Comparison of ENCODE assay signal across 9 cellular contexts in the genomic region with DNA sequence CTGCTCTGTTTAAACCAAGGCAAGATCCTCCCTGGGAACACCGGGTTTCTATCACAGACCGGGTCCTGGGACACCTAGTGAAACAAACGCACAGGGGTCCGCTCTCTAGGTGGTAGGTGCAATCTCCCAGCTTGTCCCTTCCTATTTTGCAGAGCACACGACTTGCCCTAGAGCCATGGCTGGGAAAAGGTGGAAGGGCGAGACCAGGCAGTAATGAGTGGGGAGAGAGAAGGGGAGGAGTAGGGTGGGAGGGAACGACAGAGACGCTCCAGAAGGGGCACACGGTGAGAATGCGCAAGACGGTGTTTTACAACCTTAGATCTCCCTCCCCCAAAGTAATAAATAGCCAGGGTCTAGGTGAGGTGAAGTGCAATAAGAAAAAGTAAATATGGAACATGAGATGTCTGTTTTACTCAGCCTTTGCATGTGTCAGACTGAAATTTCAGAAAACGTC. TPM values are rescaled to one million over a fixed set of nuclear protein-coding genes. Genes with fewer than 3 reads are reported as not detected.
DNase-seq lines count a peak whose midpoint lies in the region; ATAC-seq and TF ChIP-seq lines count a peak whose summit lies in the region.
"Had no signal": no experiment of that assay in that cellular context is flagged by ENCODE, and none has a peak within 500 bp of the region (broad histone marks: within the 10 kb centered on the region; RNA-seq: fewer than 3 reads in every experiment).

No MANE protein-coding gene starts in this region.

- H3K27me3 ChIP-seq in HAP-1 (ENCODE audit: low read depth) (peaks cover 55% of the 10 kb centered on the region), right cardiac atrium (ENCODE audit: control insufficient read depth, insufficient read depth) (no peaks in the 10 kb centered on the region), skeletal muscle tissue (ENCODE audit: control insufficient read depth in 3 of 3, insufficient read depth in 3 of 3, low read length in 3 of 3) (no peaks in the 10 kb centered on the region)

- no peak for TF ChIP-seq CTCF in activated CD8-positive, alpha-beta T cell treated with anti-CD3 and anti-CD28 coated beads for 36 hours (IDR thresholded peaks at IDR 0.05)

- H3K4me1 ChIP-seq in HAP-1 (no peaks in the 10 kb centered on the region), right cardiac atrium (ENCODE audit: control insufficient read depth, insufficient read depth, low read length) (no peaks in the 10 kb centered on the region), skeletal muscle tissue (ENCODE audit: control insufficient read depth in 3 of 3, insufficient read depth in 3 of 3, low read length in 3 of 3) (peaks cover 5 to 11% (median 9%) of the 10 kb centered on the region in 3 donors)

- H3K36me3 Mint-ChIP-seq in activated CD8-positive, alpha-beta T cell treated with anti-CD3 and anti-CD28 coated beads for 36 hours (ENCODE audit: low read depth): peaks cover 5% of the 10 kb centered on the region

- peaks cover 62% of the 10 kb centered on the region for H3K27me3 Mint-ChIP-seq in activated CD8-positive, alpha-beta T cell treated with anti-CD3 and anti-CD28 coated beads for 36 hours

- no peak overlapping the region for H3K27ac Mint-ChIP-seq in activated CD8-positive, alpha-beta T cell treated with anti-CD3 and anti-CD28 coated beads for 36 hours

- CTCF ChIA-PET in activated CD8-positive, alpha-beta T cell treated with anti-CD3 and anti-CD28 coated beads for 36 hours (lab: Charles Lee): no interaction called here

- H3K4me1 Mint-ChIP-seq in activated CD8-positive, alpha-beta T cell treated with anti-CD3 and anti-CD28 coated beads for 36 hours (ENCODE audit: low read depth): peaks cover 5% of the 10 kb centered on the region

- in situ Hi-C loops in HAP-1 (cut with MboI; ENCODE audit: low sequenced_read_pairs): no loop called here

- peak overlapping the region; percentile 75 to 85 (median 78) for H3K9ac ChIP-seq in skeletal muscle tissue (ENCODE audit: low read depth in 1 of 3, low read length in 3 of 3)

- H3K27ac ChIP-seq in right cardiac atrium (ENCODE audit: low read length) (peak overlapping the region; percentile 87), skeletal muscle tissue (ENCODE audit: low read depth, low read length) (peak overlapping the region; percentile 52)

- DNase-seq in HAP-1 (ENCODE audit: low spot score in 2 of 2) (no peak), right cardiac atrium (no peak), posterior vena cava (ENCODE audit: low spot score) (no peak), germinal center (ENCODE audit: low spot score) (no peak), SIG-M5 treated with dmso at 0.1 percent for 504 hours (lab: John Stamatoyannopoulos, UW; ENCODE audit: unreplicated experiment) (no peak)
- no peak for DNase-seq in activated CD8-positive, alpha-beta T cell treated with anti-CD3 and anti-CD28 coated beads for 36 hours
- DNase-seq in activated CD4-positive, CD25-positive, alpha-beta regulatory T cell treated with anti-CD3 and anti-CD28 coated beads, Interleukin-2, amount 50 U/mL, for 72 hours: no peak
- DNase-seq: NCI-H1105 had no signal

- H3K4me3 ChIP-seq in HAP-1 (peak overlapping the region; percentile 25), right cardiac atrium (ENCODE audit: low read length) (peak overlapping the region; percentile 73), skeletal muscle tissue (ENCODE audit: low read length in 3 of 3) (peak overlapping the region; percentile 73 to 79 (median 78))

- ATAC-seq in activated CD8-positive, alpha-beta T cell treated with anti-CD3 and anti-CD28 coated beads for 36 hours: no peak
- peak; percentile 47 to 71 for ATAC-seq in right cardiac atrium

- intact Hi-C loops in activated CD8-positive, alpha-beta T cell treated with anti-CD3 and anti-CD28 coated beads for 36 hours (cut with micrococcal nuclease): no loop called here
- intact Hi-C loops in right cardiac atrium (cut with DNase I): loop anchor here (5.0 to 10.0 kb wide), 3 partner anchors 78 to 202 kb away; no protein-coding TSS in a partner anchor
- intact Hi-C loops in posterior vena cava (cut with DNase I): loop anchor here (5.0 to 10.0 kb wide), 2 partner anchors 86 to 88 kb away; no protein-coding TSS in a partner anchor

- H3K36me3 ChIP-seq in HAP-1 (replicated peaks): no peaks in the 10 kb centered on the region
- H3K36me3 ChIP-seq in skeletal muscle tissue (ENCODE audit: control insufficient read depth in 3 of 3, insufficient read depth in 3 of 3, low read length in 3 of 3): no peaks in the 10 kb centered on the region

- POLR2A ChIA-PET in activated CD8-positive, alpha-beta T cell treated with anti-CD3 and anti-CD28 coated beads for 36 hours (lab: Charles Lee): no interaction called here

- peaks cover 9% of the 10 kb centered on the region for H3K9me3 Mint-ChIP-seq in activated CD8-positive, alpha-beta T cell treated with anti-CD3 and anti-CD28 coated beads for 36 hours

- H3K4me3 Mint-ChIP-seq in activated CD8-positive, alpha-beta T cell treated with anti-CD3 and anti-CD28 coated beads for 36 hours: peak overlapping the region; percentile 51

- 7% methylated on average over 12 of the region's 12 CpGs for WGBS in right cardiac atrium

- H3K9me3 ChIP-seq in HAP-1: no peaks in the 10 kb centered on the region
- H3K9me3 ChIP-seq in right cardiac atrium (ENCODE audit: control insufficient read depth, low read length): no peaks in the 10 kb centered on the region
- peaks cover 0 to 4% (median 0%) of the 10 kb centered on the region in 3 donors for H3K9me3 ChIP-seq in skeletal muscle tissue (ENCODE audit: control insufficient read depth in 3 of 3, low read length in 3 of 3)

RNA-seq across cellular contexts. Expression of a gene that starts 9.3 kb away (rescaled TPM):
- not detected for total RNA-seq in activated CD8-positive, alpha-beta T cell treated with anti-CD3 and anti-CD28 coated beads for 36 hours
- 10 to 100 TPM; 22.1 to 31.1 (median 30.3) TPM for total RNA-seq in right cardiac atrium
- polyA plus RNA-seq in right cardiac atrium: 11.0 TPM
- total RNA-seq in skeletal muscle tissue: 39.1 TPM
- total RNA-seq in posterior vena cava: 10 to 100 TPM; 39.3 to 51.3 TPM

Comparison
In these comparisons a context has a peak if more than half of its experiments do, and no peak if none do; other contexts are left out.
1. H3K4me3 ChIP-seq: peak in every context shown above with its lines; median percentile 78 in skeletal muscle tissue; 73 in right cardiac atrium; 25 in HAP-1.
2. RNA of a gene that starts 9.3 kb away (total RNA-seq): 39.3 to 51.3 TPM in posterior vena cava, 39.1 TPM in skeletal muscle tissue (single experiment) and 22.1 to 31.1 TPM in right cardiac atrium; not detected in activated CD8-positive, alpha-beta T cell treated with anti-CD3 and anti-CD28 coated beads for 36 hours; every median in the first group is over 10 times any median in the second.